Comparison of ENCODE assay signal across 17 cellular contexts in genomic region chr19:44435441-44435840, GRCh38. TPM values are rescaled to one million over a fixed set of nuclear protein-coding genes. Genes with fewer than 3 reads are reported as not detected.
DNase-seq lines count a peak whose midpoint lies in the region; ATAC-seq and TF ChIP-seq lines count a peak whose summit lies in the region.
"Had no signal": no experiment of that assay in that cellular context is flagged by ENCODE, and none has a peak within 500 bp of the region (broad histone marks: within the 10 kb centered on the region; RNA-seq: fewer than 3 reads in every experiment).

No MANE protein-coding gene starts in this region.

- CTCF ChIA-PET in Caco-2 (lab: Charles Lee), result no interaction called here

- H3K4me3 ChIP-seq in Caco-2 (ENCODE audit: low read depth, low read length) (no peak overlapping the region), ascending aorta (no peak overlapping the region)
- H3K4me3 ChIP-seq: A549, HAP-1 had no signal

- intact Hi-C loops in Caco-2 (cut with micrococcal nuclease; ENCODE audit: unreplicated experiment) (loop anchor here (1.0 kb wide), 1 partner anchor 64 kb away; no protein-coding TSS in a partner anchor), ascending aorta (cut with DNase I) (no loop called here)

- H3K36me3 Mint-ChIP-seq in Caco-2 (ENCODE audit: insufficient read depth, unreplicated experiment), result peaks cover 11% of the 10 kb centered on the region
- H3K36me3 Mint-ChIP-seq in type B pancreatic cell, result peaks cover 46% of the 10 kb centered on the region

- no peaks in the 10 kb centered on the region for H3K27me3 Mint-ChIP-seq in Caco-2 (ENCODE audit: insufficient read depth, unreplicated experiment)
- no peaks in the 10 kb centered on the region for H3K27me3 Mint-ChIP-seq in type B pancreatic cell

- no peaks in the 10 kb centered on the region for H3K27me3 ChIP-seq in Caco-2 (replicated peaks; ENCODE audit: control insufficient read depth, insufficient read depth, low read length)
- no peaks in the 10 kb centered on the region for H3K27me3 ChIP-seq in ascending aorta

- H3K4me1 Mint-ChIP-seq in Caco-2 (ENCODE audit: low read depth, unreplicated experiment) (peaks cover 12% of the 10 kb centered on the region), type B pancreatic cell (ENCODE audit: unreplicated experiment) (no peaks in the 10 kb centered on the region)
- H3K4me1 Mint-ChIP-seq: CD4-positive, alpha-beta memory T cell had no signal

- H3K9me3 Mint-ChIP-seq in Caco-2 (ENCODE audit: unreplicated experiment) (peaks cover 55% of the 10 kb centered on the region), type B pancreatic cell (peaks cover 21% of the 10 kb centered on the region)

- H3K36me3 ChIP-seq in Caco-2 (ENCODE audit: control insufficient read depth, insufficient read depth, low read length), result no peaks in the 10 kb centered on the region
- peaks cover 63 to 80% of the 10 kb centered on the region in 2 donors for H3K36me3 ChIP-seq in ascending aorta
- H3K36me3 ChIP-seq: HAP-1 had no signal

- H3K4me3 Mint-ChIP-seq in Caco-2 (ENCODE audit: unreplicated experiment), result peak overlapping the region; percentile 48
- peak overlapping the region; percentile 32 for H3K4me3 Mint-ChIP-seq in type B pancreatic cell
- H3K4me3 Mint-ChIP-seq: CD4-positive, alpha-beta memory T cell; HFFc6 had no signal

- in situ Hi-C loops in ACHN (cut with HindIII; ENCODE audit: low pct_ligation_motif_present, low pct_unique_long_range_greater_than_20kb, low sequenced_read_pairs), result no loop called here

- BruUV-seq in Caco-2 (replicated peaks; lab: Mats Ljungman, UMichigan), result no TSS peak

- DNase-seq in Caco-2 (peak in 1 of 2 experiments; percentile 57), NCI-H526 (lab: John Stamatoyannopoulos, UW) (peak; percentile 49 to 62), type B pancreatic cell (ENCODE audit: extremely low spot score, unreplicated experiment) (no peak), ascending aorta (ENCODE audit: low spot score in 2 of 2) (no peak), ACHN (no peak)
- DNase-seq: 8988T; C1 segment of cervical spinal cord; CD4-positive, alpha-beta memory T cell; COR-L47; DMS153; DND-41; GOT3; HFFc6 had no signal

- peaks cover 15% of the 10 kb centered on the region for H3K4me1 ChIP-seq in Caco-2
- H3K4me1 ChIP-seq in ascending aorta, result no peaks in the 10 kb centered on the region
- H3K4me1 ChIP-seq: A549, HAP-1 had no signal

- peak overlapping the region; percentile 64 for H3K27ac ChIP-seq in VCaP
- H3K27ac ChIP-seq in ascending aorta, result no peak overlapping the region
- H3K27ac ChIP-seq: A549 had no signal

- POLR2A ChIA-PET in Caco-2 (lab: Charles Lee), result no interaction called here

- TF ChIP-seq CTCF in Caco-2 (IDR thresholded peaks at IDR 0.05; ENCODE audit: insufficient read depth in 1 of 2, low read depth in 1 of 2, low read length in 1 of 2, severe bottlenecking in 1 of 2, unreplicated experiment in 1 of 2) (no peak), VCaP (conservative IDR thresholded peaks at IDR 0.05) (no peak), type B pancreatic cell (conservative IDR thresholded peaks at IDR 0.05) (no peak), ascending aorta (IDR thresholded peaks at IDR 0.05) (no peak)

- ATAC-seq in HG03439 (IDR thresholded peaks at IDR 0.05; ENCODE audit: unreplicated experiment), result no peak
- ATAC-seq: A549 had no signal

- H3K9me3 ChIP-seq in Caco-2 (peaks cover 49% of the 10 kb centered on the region), ascending aorta (peaks cover 73 to 97% of the 10 kb centered on the region in 2 donors)
- H3K9me3 ChIP-seq: HAP-1 had no signal

- peak overlapping the region; percentile 79 for H3K27ac Mint-ChIP-seq in Caco-2 (ENCODE audit: unreplicated experiment)
- H3K27ac Mint-ChIP-seq in type B pancreatic cell, result no peak overlapping the region
- H3K27ac Mint-ChIP-seq: CD4-positive, alpha-beta memory T cell; HFFc6 had no signal

RNA-seq across cellular contexts. Expression of gene ZNF229, which starts 12.8 kb away (rescaled TPM):
- total RNA-seq in Caco-2 (2022) (not detected in 2 replicates), type B pancreatic cell (ENCODE audit: low replicate concordance) (12.0 and 20.4 TPM in 2 replicates), ascending aorta (2.1 TPM)

RNA-seq across cellular contexts. Expression of gene ZNF285, which starts 34.0 kb away (rescaled TPM):
- total RNA-seq in Caco-2 (2022) (0.91 and 1.5 TPM in 2 replicates), type B pancreatic cell (ENCODE audit: low replicate concordance) (9.6 and 10.4 TPM in 2 replicates), ascending aorta (not detected)

Comparison
In these comparisons a context has a peak if more than half of its experiments do, and no peak if none do; other contexts are left out.
1. DNase-seq: peak in NCI-H526 (2 of 2); none in type B pancreatic cell (single experiment), ascending aorta (0 of 2) and ACHN (single experiment).